8 cellular contexts compared by ENCODE assay signal in genomic region chr1:220528679-220529529, GRCh38. TPM values are rescaled to one million over a fixed set of nuclear protein-coding genes. Genes with fewer than 3 reads are reported as not detected.
DNase-seq lines count a peak whose midpoint lies in the region; ATAC-seq and TF ChIP-seq lines count a peak whose summit lies in the region.

No MANE protein-coding gene starts in this region.

- H2AFZ ChIP-seq in hepatocyte: peak overlapping the region; percentile 96

- H3K9me2 ChIP-seq in hepatocyte (replicated peaks; ENCODE audit: insufficient read depth): no peaks in the 10 kb centered on the region

- WGBS in hepatocyte (ENCODE audit: low lambda C conversion rate, missing lambda C conversion rate): 2% methylated on average over 29 of the region's 55 CpGs

- H3K4me3 ChIP-seq in hepatocyte (peak overlapping the region; percentile 88), retinal pigment epithelial cell (ENCODE audit: low read length) (peak overlapping the region; percentile 80)

- peak; percentile 17 for DNase-seq in activated CD4-positive, alpha-beta T cell treated with anti-CD3 and anti-CD28 coated beads for 36 hours
- DNase-seq in activated CD4-positive, alpha-beta T cell treated with anti-CD3 and anti-CD28 coated beads for 1 hour: no peak
- no peak for DNase-seq in activated T-helper 2 cell treated with anti-CD3 and anti-CD28 coated beads, Interferon-gamma antibody, Interleukin-2, Interleukin-4, amounts not matched to agents 10 μg/mL and 5 μg/mL and 100 μg/mL, durations not matched to agents 14 hours and 24 hours and 36 hours (ENCODE audit: low spot score)
- DNase-seq in hepatocyte (ENCODE audit: low spot score): peak; percentile 32
- DNase-seq in retinal pigment epithelial cell (ENCODE audit: low read depth): no peak
- DNase-seq in CD1c-positive myeloid dendritic cell (ENCODE audit: extremely low spot score): no peak
- no peak for DNase-seq in A172 (ENCODE audit: low spot score)

- no peak overlapping the region for H3K27ac Mint-ChIP-seq in activated CD4-positive, alpha-beta T cell treated with anti-CD3 and anti-CD28 coated beads for 36 hours
- H3K27ac Mint-ChIP-seq in activated T-helper 2 cell treated with anti-CD3 and anti-CD28 coated beads, Interferon-gamma antibody, Interleukin-2, Interleukin-4, amounts not matched to agents 10 μg/mL and 5 μg/mL and 100 μg/mL, durations not matched to agents 14 hours and 24 hours and 36 hours: no peak overlapping the region

- H3K27ac ChIP-seq in hepatocyte: peak overlapping the region; percentile 86

- H3K4me3 Mint-ChIP-seq in activated CD4-positive, alpha-beta T cell treated with anti-CD3 and anti-CD28 coated beads for 36 hours: peak overlapping the region; percentile 44
- H3K4me3 Mint-ChIP-seq in activated T-helper 2 cell treated with anti-CD3 and anti-CD28 coated beads, Interferon-gamma antibody, Interleukin-2, Interleukin-4, amounts not matched to agents 10 μg/mL and 5 μg/mL and 100 μg/mL, durations not matched to agents 14 hours and 24 hours and 36 hours (ENCODE audit: low read depth): peak overlapping the region; percentile 60

- H3K79me2 ChIP-seq in hepatocyte: peaks cover 33% of the 10 kb centered on the region

- TF ChIP-seq CTCF in hepatocyte (IDR thresholded peaks at IDR 0.05; ENCODE audit: poor library complexity) (no peak), retinal pigment epithelial cell (conservative IDR thresholded peaks at IDR 0.05; ENCODE audit: low read depth, low read length) (peak; percentile 15)

- no peaks in the 10 kb centered on the region for H3K4me1 ChIP-seq in hepatocyte (ENCODE audit: insufficient read depth)

- no peaks in the 10 kb centered on the region for H3K27me3 ChIP-seq in hepatocyte

- POLR2A ChIA-PET in activated CD4-positive, alpha-beta T cell treated with anti-CD3 and anti-CD28 coated beads for 36 hours (lab: Charles Lee): no interaction called here

- H3K9me3 ChIP-seq in hepatocyte (ENCODE audit: low read depth): no peaks in the 10 kb centered on the region

- peak; percentile 7 for ATAC-seq in activated CD4-positive, alpha-beta T cell treated with anti-CD3 and anti-CD28 coated beads for 36 hours
- ATAC-seq in HG03103 (IDR thresholded peaks at IDR 0.05; ENCODE audit: low read depth, unreplicated experiment): peak; percentile 9

- intact Hi-C loops in activated CD4-positive, alpha-beta T cell treated with anti-CD3 and anti-CD28 coated beads for 36 hours (cut with DNase I, micrococcal nuclease): loop anchor here (2.0 to 5.0 kb wide), 2 partner anchors 163 to 204 kb away; partner anchors contain the start of gene C1orf115 (in 1 of the 2)
- intact Hi-C loops in activated T-helper 2 cell treated with anti-CD3 and anti-CD28 coated beads, Interferon-gamma antibody, Interleukin-2, Interleukin-4, amounts not matched to agents 10 μg/mL and 5 μg/mL and 100 μg/mL, durations not matched to agents 14 hours and 24 hours and 36 hours (cut with micrococcal nuclease): loop anchor here (10.0 kb wide), 1 partner anchor 166 kb away; the partner anchor contains the start of gene C1orf115

- peaks cover 1% of the 10 kb centered on the region for H3K36me3 Mint-ChIP-seq in activated CD4-positive, alpha-beta T cell treated with anti-CD3 and anti-CD28 coated beads for 36 hours (ENCODE audit: low read depth)
- peaks cover 3% of the 10 kb centered on the region for H3K36me3 Mint-ChIP-seq in activated T-helper 2 cell treated with anti-CD3 and anti-CD28 coated beads, Interferon-gamma antibody, Interleukin-2, Interleukin-4, amounts not matched to agents 10 μg/mL and 5 μg/mL and 100 μg/mL, durations not matched to agents 14 hours and 24 hours and 36 hours (ENCODE audit: low read depth)

- H3K9me3 Mint-ChIP-seq in activated CD4-positive, alpha-beta T cell treated with anti-CD3 and anti-CD28 coated beads for 36 hours (ENCODE audit: low read depth): peaks cover 3% of the 10 kb centered on the region
- H3K9me3 Mint-ChIP-seq in activated T-helper 2 cell treated with anti-CD3 and anti-CD28 coated beads, Interferon-gamma antibody, Interleukin-2, Interleukin-4, amounts not matched to agents 10 μg/mL and 5 μg/mL and 100 μg/mL, durations not matched to agents 14 hours and 24 hours and 36 hours: no peaks in the 10 kb centered on the region

- H3K4me2 ChIP-seq in hepatocyte: peak overlapping the region; percentile 93

- CTCF ChIA-PET in activated CD4-positive, alpha-beta T cell treated with anti-CD3 and anti-CD28 coated beads for 36 hours (lab: Charles Lee): interaction anchor here (0.6 kb wide), 1 partner anchor 114 kb away, joined by 3 read pairs; no protein-coding TSS in a partner anchor

- no peaks in the 10 kb centered on the region for H3K36me3 ChIP-seq in hepatocyte (replicated peaks; ENCODE audit: insufficient read depth, low read depth)

- H4K20me1 ChIP-seq in hepatocyte (ENCODE audit: insufficient read depth, poor library complexity, severe bottlenecking): no peaks in the 10 kb centered on the region

- H3K4me1 Mint-ChIP-seq in activated CD4-positive, alpha-beta T cell treated with anti-CD3 and anti-CD28 coated beads for 36 hours: peaks cover 9% of the 10 kb centered on the region
- H3K4me1 Mint-ChIP-seq in activated T-helper 2 cell treated with anti-CD3 and anti-CD28 coated beads, Interferon-gamma antibody, Interleukin-2, Interleukin-4, amounts not matched to agents 10 μg/mL and 5 μg/mL and 100 μg/mL, durations not matched to agents 14 hours and 24 hours and 36 hours (ENCODE audit: low read depth): peaks cover 8% of the 10 kb centered on the region

- H3K27me3 Mint-ChIP-seq in activated CD4-positive, alpha-beta T cell treated with anti-CD3 and anti-CD28 coated beads for 36 hours: peaks cover 60% of the 10 kb centered on the region
- H3K27me3 Mint-ChIP-seq in activated T-helper 2 cell treated with anti-CD3 and anti-CD28 coated beads, Interferon-gamma antibody, Interleukin-2, Interleukin-4, amounts not matched to agents 10 μg/mL and 5 μg/mL and 100 μg/mL, durations not matched to agents 14 hours and 24 hours and 36 hours (ENCODE audit: low read depth): peaks cover 63% of the 10 kb centered on the region

RNA-seq across cellular contexts. Expression of gene MARK1, which starts 1.0 kb away (rescaled TPM):
- total RNA-seq in activated CD4-positive, alpha-beta T cell treated with anti-CD3 and anti-CD28 coated beads for 36 hours: not detected
- total RNA-seq in activated T-helper 2 cell treated with anti-CD3 and anti-CD28 coated beads, Interferon-gamma antibody, Interleukin-2, Interleukin-4, amounts not matched to agents 10 μg/mL and 5 μg/mL and 100 μg/mL, durations not matched to agents 14 hours and 24 hours and 36 hours: not detected in 2 replicates
- total RNA-seq in hepatocyte: 5.7 and 7.1 TPM in 2 replicates
- polyA plus RNA-seq in hepatocyte: 1.9 and 4.5 TPM in 2 replicates
- total RNA-seq in A172 (2014; rRNA removed; shearing (Covaris generic)): 0.34 and 1.2 TPM in 2 replicates

Comparison
In these comparisons a context has a peak if more than half of its experiments do, and no peak if none do; other contexts are left out.
1. DNase-seq: peak in activated CD4-positive, alpha-beta T cell treated with anti-CD3 and anti-CD28 coated beads for 36 hours (single experiment) and hepatocyte (single experiment); none in activated CD4-positive, alpha-beta T cell treated with anti-CD3 and anti-CD28 coated beads for 1 hour (single experiment), activated T-helper 2 cell treated with anti-CD3 and anti-CD28 coated beads, Interferon-gamma antibody, Interleukin-2, Interleukin-4, amounts not matched to agents 10 μg/mL and 5 μg/mL and 100 μg/mL, durations not matched to agents 14 hours and 24 hours and 36 hours (single experiment), retinal pigment epithelial cell (single experiment), CD1c-positive myeloid dendritic cell (single experiment) and A172 (single experiment).